Comparison of ENCODE assay signal across 21 cellular contexts in the genomic region with DNA sequence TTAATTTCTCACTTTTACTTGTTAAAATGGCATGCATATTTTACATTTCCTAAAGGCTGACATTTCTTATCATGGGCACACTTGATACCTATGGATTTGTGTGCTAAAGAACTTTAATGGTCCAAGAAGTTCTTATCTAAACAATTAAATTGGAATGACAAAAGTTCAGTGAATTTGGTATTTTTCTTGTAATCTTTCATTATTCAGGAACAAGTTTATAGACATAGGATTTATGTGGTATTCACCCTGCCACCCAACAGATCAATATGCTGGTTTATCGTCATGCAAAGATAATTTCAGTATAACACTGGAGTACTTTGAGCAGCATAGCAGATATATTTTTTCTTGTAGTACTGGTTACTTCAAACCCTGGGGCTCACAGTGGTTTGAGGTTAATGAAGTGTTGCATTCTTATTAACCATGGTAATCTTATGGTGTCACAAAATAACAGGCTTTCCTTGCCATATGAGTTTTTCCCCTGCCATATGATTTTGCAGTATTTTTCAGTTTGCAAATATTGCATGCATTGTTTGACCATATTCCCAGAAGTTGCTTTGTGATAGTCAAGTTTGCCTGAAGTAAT.
"Had no signal": no experiment of that assay in that cellular context is flagged by ENCODE, and none has a peak within 500 bp of the region (broad histone marks: within the 10 kb centered on the region; RNA-seq: fewer than 3 reads in every experiment).

No MANE protein-coding gene starts in this region.

- DNase-seq: colonic mucosa; dermis blood vessel endothelial cell; esophagus squamous epithelium; foreskin keratinocyte; heart left ventricle; hippocampal formation; islet precursor cell; left cardiac atrium; left ventricle myocardium superior; mesenchymal stem cell; naive thymus-derived CD4-positive, alpha-beta T cell; nucleus accumbens; ovary; right lobe of liver; spleen; stimulated activated CD4-positive, alpha-beta T cell treated with anti-CD3 and anti-CD28 coated beads, Interleukin-15, amount 100 ng/mL, for 24 hours; stimulated activated CD4-positive, alpha-beta T cell treated with anti-CD3 and anti-CD28 coated beads, Interleukin-1b, Interleukin-23, amount 100 ng/mL, for 48 hours; stimulated activated CD4-positive, alpha-beta T cell treated with anti-CD3 and anti-CD28 coated beads, Interleukin-4, amount 100 ng/mL, for 24 hours; tibial artery; upper lobe of right lung had no signal

- ATAC-seq: foreskin keratinocyte; heart left ventricle; left cardiac atrium; left ventricle myocardium superior; naive thymus-derived CD4-positive, alpha-beta T cell; right lobe of liver; stimulated activated memory B cell treated with anti-CD40 and anti-IgM and Interleukin-4, amounts not matched to agents 10 μg/mL and 1 μg/mL and 100 μg/mL, for 72 hours; upper lobe of right lung had no signal
